Comparison of ENCODE assay signal across 11 cellular contexts in the genomic region with DNA sequence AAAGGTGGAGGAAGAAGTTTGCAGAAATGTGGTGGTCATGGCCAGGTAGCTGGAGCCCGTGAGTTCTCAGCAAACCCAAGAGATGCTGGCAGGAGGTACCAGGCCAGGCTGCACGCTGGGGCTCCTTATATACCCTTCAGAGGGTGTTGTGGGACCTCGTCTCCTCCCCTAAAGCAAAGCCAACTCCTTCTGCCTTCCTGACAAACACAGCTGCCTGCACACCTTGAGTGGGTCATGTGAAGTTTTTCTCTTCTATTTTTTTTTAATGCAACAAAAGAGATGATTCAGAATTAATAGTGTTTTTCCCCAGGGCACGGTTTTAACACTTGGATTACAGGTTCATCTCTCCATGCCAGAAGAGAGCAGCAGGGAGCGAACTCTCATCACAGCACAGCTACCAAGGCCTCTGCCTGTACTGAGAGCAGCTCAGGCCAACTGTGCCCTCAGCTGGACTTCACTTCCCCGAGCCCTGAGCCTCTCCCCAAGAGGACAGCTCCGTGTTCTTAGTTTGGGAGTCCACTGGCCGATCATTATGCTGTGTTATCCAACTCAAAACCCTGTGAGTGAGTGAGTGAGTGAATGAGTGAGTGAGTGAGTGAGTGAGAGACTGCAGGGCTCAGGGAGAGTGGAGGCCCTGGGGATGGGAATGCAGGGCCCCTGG. TPM values are rescaled to one million over a fixed set of nuclear protein-coding genes. Genes with fewer than 3 reads are reported as not detected.
DNase-seq lines count a peak whose midpoint lies in the region; ATAC-seq, FAIRE-seq and TF ChIP-seq lines count a peak whose summit lies in the region.
"Had no signal": no experiment of that assay in that cellular context is flagged by ENCODE, and none has a peak within 500 bp of the region (broad histone marks: within the 10 kb centered on the region; RNA-seq: fewer than 3 reads in every experiment).

A gene (minus strand): TSS at position 102 of the 661 bp plus-strand sequence. CDS start 63 bp downstream, at position 39.

- H3K36me3 ChIP-seq in K562 (ENCODE audit: control insufficient read depth, insufficient read depth, low read length) (peaks cover 12% of the 10 kb centered on the region; the same call in 1 of the 3 replicates), mesenchymal stem cell (ENCODE audit: control insufficient read depth in 1 of 2, insufficient read depth in 2 of 2, low read depth in 1 of 2, low read length in 2 of 2) (peaks cover 0 to 15% of the 10 kb centered on the region in 2 experiments)
- H3K36me3 ChIP-seq: thoracic aorta had no signal

- intact Hi-C loops in Calu3 (cut with micrococcal nuclease; ENCODE audit: unreplicated experiment): no loop called here
- intact Hi-C loops in K562 (cut with micrococcal nuclease): no loop called here

- no peak within 1 kb of the TSS for H4K91ac ChIP-seq in mesenchymal stem cell (ENCODE audit: low read length)

- FAIRE-seq in K562 (lab: Jason Lieb, UNC) (no peak), RCC 7860 (lab: Jason Lieb, UNC) (no peak)

- H3K27me3 Mint-ChIP-seq in Calu3 (ENCODE audit: unreplicated experiment): no peaks in the 10 kb centered on the region

- no peak within 1 kb of the TSS for H3K4ac ChIP-seq in mesenchymal stem cell (ENCODE audit: low read depth in 1 of 2, low read length in 2 of 2)

- H3K4me3 ChIP-seq in K562: no peak within 1 kb of the TSS
- no peak within 1 kb of the TSS for H3K4me3 ChIP-seq in mesenchymal stem cell (ENCODE audit: insufficient read depth in 1 of 2, low read depth in 1 of 2, low read length in 2 of 2)
- H3K4me3 ChIP-seq: thoracic aorta had no signal

- no TSS peak for BruUV-seq in Calu3 (replicated peaks; lab: Mats Ljungman, UMichigan)
- no TSS peak for BruUV-seq in K562 (replicated peaks; lab: Mats Ljungman, UMichigan)

- H3K14ac ChIP-seq in mesenchymal stem cell (ENCODE audit: low read length in 2 of 2): peak within 1 kb of the TSS in 1 of 2 experiments; percentile 11

- H3K4me3 Mint-ChIP-seq in Calu3 (ENCODE audit: low read depth, unreplicated experiment): peak within 1 kb of the TSS; percentile 5
- H3K4me3 Mint-ChIP-seq: activated naive CD8-positive, alpha-beta T cell treated with anti-CD3 and anti-CD28 coated beads, Interleukin-2, amount 50 U/mL, for 24 hours had no signal

- H3K79me2 ChIP-seq in K562 (ENCODE audit: control insufficient read depth, insufficient read depth, low read length): no peaks in the 10 kb centered on the region

- POLR2A ChIA-PET in K562 (lab: Yijun Ruan, JAX): interaction anchor here (0.9 to 1.9 kb wide), 3 partner anchors 9 to 170 kb away, joined by 3 to 12 read pairs (median 4); a partner anchor contains a TSS

- no peak for TF ChIP-seq EP300 in K562 (IDR thresholded peaks at IDR 0.05; ENCODE audit: low read length)

- TF ChIP-seq RAD21 in K562 (CRISPR knock-in tag; conservative IDR thresholded peaks at IDR 0.05 in 1 of 2, IDR thresholded peaks at IDR 0.05 in 1 of 2): no peak

- peak within 1 kb of the TSS; percentile 21 for H2AK5ac ChIP-seq in mesenchymal stem cell (ENCODE audit: low read length, severe bottlenecking)

- CTCF ChIA-PET in Calu3 (lab: Charles Lee) (interaction anchor here (0.6 to 19.2 kb wide), 9 partner anchors 9 to 871 kb away, joined by 3 to 471 read pairs (median 5); no protein-coding TSS in a partner anchor), K562 (lab: Yijun Ruan, JAX; ENCODE audit: low intra/inter-chr PET ratio) (no interaction called here)

- H3K9ac ChIP-seq in K562 (ENCODE audit: insufficient read depth in 1 of 2, low read depth in 2 of 2, low read length in 2 of 2): peak within 1 kb of the TSS in 1 of 2 experiments; percentile 61; a peak in 2 of 4 replicates
- H3K9ac ChIP-seq in mesenchymal stem cell (ENCODE audit: low read length): no peak within 1 kb of the TSS

- H3K27me3 ChIP-seq in K562 (ENCODE audit: control insufficient read depth in 2 of 2, insufficient read depth in 2 of 2, low read length in 2 of 2) (no peaks in the 10 kb centered on the region), mesenchymal stem cell (ENCODE audit: control insufficient read depth in 1 of 2, insufficient read depth in 1 of 2, low read length in 2 of 2) (peaks cover 0 to 35% of the 10 kb centered on the region in 2 experiments)

- H3K27ac ChIP-seq in K562 (ENCODE audit: extremely low read depth, low read depth, low read length): no peak within 1 kb of the TSS
- no peak within 1 kb of the TSS for H3K27ac ChIP-seq in mesenchymal stem cell (ENCODE audit: low read length, poor library complexity, severe bottlenecking)
- H3K27ac ChIP-seq: thoracic aorta had no signal

- 49% methylated on average over 7 of the region's 8 CpGs for WGBS in K562 (ENCODE audit: insufficient coverage, low coverage, missing lambda C conversion rate)
- WGBS in mesenchymal stem cell: 76% methylated on average over 6 of the region's 8 CpGs

- no peaks in the 10 kb centered on the region for H3K9me1 ChIP-seq in K562 (ENCODE audit: control insufficient read depth, insufficient read depth, low read length)

- H3K36me3 Mint-ChIP-seq in Calu3 (ENCODE audit: insufficient read depth, unreplicated experiment): peaks cover 96% of the 10 kb centered on the region

- DNase-seq in Calu3 (no peak), NCI-H146 treated with DMSO at 0.1 percent for 48 hours (lab: John Stamatoyannopoulos, UW; ENCODE audit: unreplicated experiment) (peak; percentile 65), K562 (ENCODE audit: extremely low read depth in 1 of 4, low spot score in 3 of 4) (no peak), mesenchymal stem cell (no peak), D341Med (ENCODE audit: low spot score) (no peak), RCC 7860 (ENCODE audit: low spot score) (no peak)
- DNase-seq: activated naive CD8-positive, alpha-beta T cell treated with anti-CD3 and anti-CD28 coated beads, Interleukin-2, amount 50 U/mL, for 24 hours had no signal

- H3K23ac ChIP-seq in mesenchymal stem cell (ENCODE audit: low read length in 2 of 2): no peak within 1 kb of the TSS

- H2BK5ac ChIP-seq in mesenchymal stem cell (ENCODE audit: low read depth, low read length, poor library complexity, severe bottlenecking): no peak within 1 kb of the TSS

- H3K18ac ChIP-seq in mesenchymal stem cell (ENCODE audit: low read depth in 1 of 2, low read length in 2 of 2): peak within 1 kb of the TSS; percentile 28 to 40

- H3K9me3 Mint-ChIP-seq in Calu3 (ENCODE audit: low read depth, unreplicated experiment): no peaks in the 10 kb centered on the region
- H3K9me3 Mint-ChIP-seq: activated naive CD8-positive, alpha-beta T cell treated with anti-CD3 and anti-CD28 coated beads, Interleukin-2, amount 50 U/mL, for 24 hours had no signal

- peaks cover 59% of the 10 kb centered on the region for H3K4me1 Mint-ChIP-seq in Calu3 (ENCODE audit: low read depth, unreplicated experiment)
- H3K4me1 Mint-ChIP-seq: activated naive CD8-positive, alpha-beta T cell treated with anti-CD3 and anti-CD28 coated beads, Interleukin-2, amount 50 U/mL, for 24 hours had no signal

- H3K4me1 ChIP-seq in K562 (replicated peaks in 1 of 2; ENCODE audit: control insufficient read depth in 2 of 2, insufficient read depth in 2 of 2, low read length in 2 of 2) (peaks cover 39 to 55% of the 10 kb centered on the region in 2 experiments), mesenchymal stem cell (ENCODE audit: control insufficient read depth, insufficient read depth, low read depth, low read length) (peaks cover 29% of the 10 kb centered on the region)

- peak within 1 kb of the TSS; percentile 14 to 45 for H2BK12ac ChIP-seq in mesenchymal stem cell (ENCODE audit: low read length in 2 of 2)

- H2BK15ac ChIP-seq in mesenchymal stem cell (ENCODE audit: low read depth, poor library complexity, severe bottlenecking): no peak within 1 kb of the TSS

- peak within 1 kb of the TSS; percentile 99 for H3K27ac Mint-ChIP-seq in Calu3 (ENCODE audit: unreplicated experiment)
- H3K27ac Mint-ChIP-seq: activated naive CD8-positive, alpha-beta T cell treated with anti-CD3 and anti-CD28 coated beads, Interleukin-2, amount 50 U/mL, for 24 hours had no signal

- no peak within 1 kb of the TSS for H2BK120ac ChIP-seq in mesenchymal stem cell (ENCODE audit: low read depth, low read length)

- H2AFZ ChIP-seq in K562 (ENCODE audit: low read depth, low read length) (no peak within 1 kb of the TSS), mesenchymal stem cell (ENCODE audit: low read depth, low read length) (no peak within 1 kb of the TSS)

- in situ Hi-C loops in K562 (cut with MboI): no loop called here

- H4K8ac ChIP-seq in mesenchymal stem cell (ENCODE audit: low read length): peak within 1 kb of the TSS; percentile 8

- H3K4me2 ChIP-seq in K562 (ENCODE audit: insufficient read depth, low read length) (no peak within 1 kb of the TSS), mesenchymal stem cell (ENCODE audit: low read length, poor library complexity, severe bottlenecking) (no peak within 1 kb of the TSS)

- H4K20me1 ChIP-seq in K562 (replicated peaks; ENCODE audit: control insufficient read depth, insufficient read depth, low read length): no peaks in the 10 kb centered on the region

- H3K9me3 ChIP-seq in K562 (replicated peaks; ENCODE audit: control insufficient read depth, insufficient read depth, low read depth, low read length) (no peaks in the 10 kb centered on the region), mesenchymal stem cell (ENCODE audit: control insufficient read depth, low read length) (no peaks in the 10 kb centered on the region)
- H3K9me3 ChIP-seq: thoracic aorta had no signal

- H3K79me1 ChIP-seq in mesenchymal stem cell (replicated peaks; ENCODE audit: low read length, poor library complexity, severe bottlenecking): no peaks in the 10 kb centered on the region

- no peak for TF ChIP-seq POLR2A in K562 (conservative IDR thresholded peaks at IDR 0.05)

- peak; percentile 17; the same call in 2 of the 3 replicates for ATAC-seq in K562
- ATAC-seq in GM19035 (IDR thresholded peaks at IDR 0.05; ENCODE audit: unreplicated experiment): no peak
- no peak for ATAC-seq in GM19395 (IDR thresholded peaks at IDR 0.05; ENCODE audit: unreplicated experiment)
- ATAC-seq: activated naive CD8-positive, alpha-beta T cell treated with anti-CD3 and anti-CD28 coated beads, Interleukin-2, amount 50 U/mL, for 24 hours had no signal

- TF ChIP-seq CTCF in Calu3 (IDR thresholded peaks at IDR 0.05; ENCODE audit: unreplicated experiment) (no peak), K562 (IDR thresholded peaks at IDR 0.05 in 2 of 3, conservative IDR thresholded peaks at IDR 0.05 in 1 of 3; ENCODE audit: insufficient read depth in 2 of 3, low read depth in 1 of 3, low read length in 3 of 3) (0 out of 6 replicates have a peak, but pooled peaks of 1 of the 3 experiments have one; percentile 8)

RNA-seq across cellular contexts. Expression of the gene that starts here (rescaled TPM):
- 83.0 and 86.8 TPM in 2 replicates for total RNA-seq in Calu3 (2022)
- total RNA-seq in K562 (2011; cell fraction: chromatin; rRNA removed; ENCODE audit: low replicate concordance): 2.1 and 4.1 TPM in 2 replicates
- 1.6 and 2.8 TPM in 2 replicates for total RNA-seq in K562 (2011; cell fraction: nucleolus; rRNA removed)
- total RNA-seq in K562 (2011; cell fraction: nucleoplasm; rRNA removed): 1.2 and 3.0 TPM in 2 replicates
- 0.37 and 2.4 TPM in 2 replicates for total RNA-seq in K562 (2014; rRNA removed)
- total RNA-seq in K562 (2014; rRNA removed; fragmentation: Illumina TruSeq; extraction: Trizol): 0.44 and 0.89 TPM in 2 replicates
- total RNA-seq in K562 (2015; rRNA removed; fragmentation: Illumina TruSeq; extraction: Trizol): 0.29 and 0.68 TPM in 2 replicates
- total RNA-seq in K562 (2021): 0.34 and 0.95 TPM in 2 replicates
- polyA plus RNA-seq in K562 (2011; rRNA removed): 2.1 and 4.4 TPM in 2 replicates
- 1.7 and 2.4 TPM in 2 replicates for polyA plus RNA-seq in K562 (2011; cell fraction: cytosol; rRNA removed)
- polyA plus RNA-seq in K562 (2011; cell fraction: nucleus; rRNA removed): 1.9 and 8.5 TPM in 2 replicates
- polyA plus RNA-seq in K562 (2012): 1.1 and 1.4 TPM in 2 replicates
- polyA plus RNA-seq in K562 (2014; fragmentation: Illumina TruSeq; extraction: Trizol): 0.49 and 1.1 TPM in 2 replicates
- polyA plus RNA-seq in K562 (2014; fragmentation: Nextera tagmentation; extraction: Ambion mirVana): under 1 TPM; 0.28 to 0.60 TPM
- 0.56 and 2.0 TPM in 2 replicates for polyA plus RNA-seq in K562 (2014; rRNA removed)
- polyA minus RNA-seq in K562 (2011; rRNA and poly(A)+ RNA removed): 0.39 and 1.2 TPM in 2 replicates
- not detected in 2 replicates for polyA minus RNA-seq in K562 (2011; cell fraction: cytosol; rRNA and poly(A)+ RNA removed)
- 0.67 and 1.1 TPM in 2 replicates for polyA minus RNA-seq in K562 (2011; cell fraction: nucleus; rRNA and poly(A)+ RNA removed)
- polyA plus RNA-seq in mesenchymal stem cell (2013, experiment 1 of 2): 0.46 TPM
- 0.52 TPM for polyA plus RNA-seq in mesenchymal stem cell (2013, experiment 2 of 2)
- total RNA-seq: OCI-LY7 had no signal

Comparison
In these comparisons a context has a peak if more than half of its experiments do, and no peak if none do; other contexts are left out.
1. RNA of the gene that starts here (total RNA-seq): 83.0 to 86.8 TPM in Calu3; 0.29 to 4.1 TPM in K562; every median in the first group is over 10 times any median in the second.